9 cellular contexts compared by ENCODE assay signal in genomic region chr15:79978694-79979519, GRCh38.
DNase-seq lines count a peak whose midpoint lies in the region; ATAC-seq and TF ChIP-seq lines count a peak whose summit lies in the region.
"Had no signal": no experiment of that assay in that cellular context is flagged by ENCODE, and none has a peak within 500 bp of the region (broad histone marks: within the 10 kb centered on the region; RNA-seq: fewer than 3 reads in every experiment).

No MANE protein-coding gene starts in this region.

- no peaks in the 10 kb centered on the region for H3K36me3 Mint-ChIP-seq in nephron progenitor cell (ENCODE audit: low read depth)

- H3K9me3 Mint-ChIP-seq in nephron progenitor cell: no peaks in the 10 kb centered on the region
- H3K9me3 Mint-ChIP-seq: nephron had no signal

- ATAC-seq in GM21723 (IDR thresholded peaks at IDR 0.05; ENCODE audit: unreplicated experiment): peak; percentile 74

- peak; percentile 55 for DNase-seq in GM13976 (ENCODE audit: low spot score)
- peak; percentile 73 to 76 for DNase-seq in Kasumi-1 (lab: John Stamatoyannopoulos, UW)
- DNase-seq in dedifferentiated amniotic fluid mesenchymal stem cell (ENCODE audit: extremely low spot score): peak; percentile 33
- peak; percentile 36 for DNase-seq in retinal pigment epithelial cell (ENCODE audit: low read depth)
- DNase-seq in nephron progenitor cell: no peak
- no peak for DNase-seq in DMS 273 (lab: John Stamatoyannopoulos, UW; ENCODE audit: unreplicated experiment)
- no peak for DNase-seq in kidney glomerular epithelial cell (lab: John Stamatoyannopoulos, UW)

- no peak overlapping the region for H3K4me3 Mint-ChIP-seq in nephron progenitor cell
- H3K4me3 Mint-ChIP-seq: nephron had no signal

- in situ Hi-C loops in GM13976 (cut with MboI; ENCODE audit: low sequenced_read_pairs, unreplicated experiment): no loop called here

- no peak overlapping the region for H3K27ac Mint-ChIP-seq in nephron progenitor cell
- H3K27ac Mint-ChIP-seq: nephron had no signal

- TF ChIP-seq CTCF in GM13976 (IDR thresholded peaks at IDR 0.05; ENCODE audit: borderline replicate concordance, control extremely low read depth, extremely low read depth, insufficient read depth, missing control alignments): no peak
- no peak for TF ChIP-seq CTCF in retinal pigment epithelial cell (conservative IDR thresholded peaks at IDR 0.05; ENCODE audit: low read depth, low read length)
- TF ChIP-seq CTCF in nephron progenitor cell (IDR thresholded peaks at IDR 0.05): no peak

- H3K4me3 ChIP-seq in retinal pigment epithelial cell (ENCODE audit: low read length): no peak overlapping the region

- H3K4me1 Mint-ChIP-seq in nephron progenitor cell: peaks cover 19% of the 10 kb centered on the region

- H3K27me3 Mint-ChIP-seq in nephron progenitor cell (ENCODE audit: low read depth, poor library complexity): peaks cover 13% of the 10 kb centered on the region

Comparison
In these comparisons a context has a peak if more than half of its experiments do, and no peak if none do; other contexts are left out.
1. DNase-seq: peak in GM13976 (single experiment), Kasumi-1 (2 of 2), dedifferentiated amniotic fluid mesenchymal stem cell (single experiment) and retinal pigment epithelial cell (single experiment); none in nephron progenitor cell (single experiment), DMS 273 (single experiment) and kidney glomerular epithelial cell (single experiment).